17 cellular contexts compared by ENCODE assay signal in the genomic region with DNA sequence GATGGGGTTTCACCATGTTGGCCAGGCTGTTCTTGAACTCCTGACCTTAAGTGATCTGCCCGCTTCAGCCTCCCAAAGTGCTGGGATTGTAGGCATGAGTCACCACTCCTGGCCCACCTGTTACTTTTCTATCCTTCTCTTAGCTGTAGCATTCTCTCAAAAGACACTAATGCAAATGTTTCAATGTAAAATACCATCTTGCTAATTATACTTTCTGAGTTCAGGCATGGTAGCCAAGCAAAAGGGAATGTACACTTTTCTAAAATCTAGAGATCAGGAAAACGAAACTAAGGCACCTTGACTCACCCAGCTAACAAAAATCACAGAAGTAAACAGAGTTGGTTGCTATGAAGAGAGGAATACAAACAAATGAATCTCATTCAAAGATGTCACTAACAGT.
DNase-seq lines count a peak whose midpoint lies in the region; ATAC-seq, FAIRE-seq and TF ChIP-seq lines count a peak whose summit lies in the region.
"Had no signal": no experiment of that assay in that cellular context is flagged by ENCODE, and none has a peak within 500 bp of the region (broad histone marks: within the 10 kb centered on the region; RNA-seq: fewer than 3 reads in every experiment).

No MANE protein-coding gene starts in this region.

- ATAC-seq in GM18873 (IDR thresholded peaks at IDR 0.05; ENCODE audit: low FRiP score, unreplicated experiment), result no peak
- ATAC-seq: psoas muscle had no signal

- H3K4me3 ChIP-seq in epithelial cell of proximal tubule (ENCODE audit: low read depth, low read length) (no peak overlapping the region), small intestine (ENCODE audit: low read depth in 1 of 2, low read length in 2 of 2) (no peak overlapping the region)
- H3K4me3 ChIP-seq: psoas muscle had no signal

- no peaks in the 10 kb centered on the region for H3K9me3 ChIP-seq in small intestine (ENCODE audit: control insufficient read depth, low read depth)
- H3K9me3 ChIP-seq: psoas muscle had no signal

- DNase-seq in SIG-M5 treated with dmso at 0.1 percent for 504 hours (lab: John Stamatoyannopoulos, UW; ENCODE audit: unreplicated experiment) (peak; percentile 10), SIG-M5 (lab: John Stamatoyannopoulos, UW) (no peak), M059J (ENCODE audit: low read depth) (peak; percentile 76), epithelial cell of proximal tubule (ENCODE audit: low read depth) (peak; percentile 46), small intestine (peak; percentile 24), iPS-NIHi11 (ENCODE audit: low spot score) (no peak), globus pallidus (ENCODE audit: low spot score) (no peak)
- DNase-seq: activated CD4-positive, alpha-beta memory T cell treated with anti-CD3 and anti-CD28 coated beads, Interleukin-2, amount 10 ng/mL, durations not matched to agents 7 days and 5 days; DMS 273 treated with DMSO at 0.1 percent for 48 hours; H9; midbrain; NCI-H1417 treated with DMSO at 0.1 percent for 48 hours; psoas muscle had no signal

- 43 to 54% (median 46%) methylated on average over 2 of the region's 2 CpGs for WGBS in small intestine, 3 donors

- H3K4me1 ChIP-seq in small intestine (ENCODE audit: control insufficient read depth in 2 of 2, insufficient read depth in 1 of 2, low read depth in 1 of 2, low read length in 1 of 2), result peaks cover 0 to 4% of the 10 kb centered on the region in 2 donors

- no peak for TF ChIP-seq CTCF in epithelial cell of proximal tubule (conservative IDR thresholded peaks at IDR 0.05; ENCODE audit: low read depth, low read length)

- H3K27me3 ChIP-seq in small intestine (ENCODE audit: control insufficient read depth in 2 of 2, insufficient read depth in 2 of 2, low read length in 2 of 2), result no peaks in the 10 kb centered on the region
- H3K27me3 ChIP-seq: brain microvascular endothelial cell had no signal

- H3K27ac ChIP-seq in small intestine (ENCODE audit: low read depth in 1 of 2, low read length in 1 of 2), result no peak overlapping the region
- H3K27ac ChIP-seq: brain microvascular endothelial cell, psoas muscle had no signal

- no peaks in the 10 kb centered on the region for H3K36me3 ChIP-seq in small intestine (ENCODE audit: control insufficient read depth in 2 of 2, insufficient read depth in 2 of 2, low read length in 2 of 2)
- H3K36me3 ChIP-seq: brain microvascular endothelial cell had no signal

- FAIRE-seq in small intestine (lab: Jason Lieb, UNC), result no peak
- FAIRE-seq: A204.1, endothelial cell of umbilical vein had no signal

Comparison
In these comparisons a context has a peak if more than half of its experiments do, and no peak if none do; other contexts are left out.
1. DNase-seq: peak in SIG-M5 treated with dmso at 0.1 percent for 504 hours (single experiment), M059J (single experiment), epithelial cell of proximal tubule (single experiment) and small intestine (single experiment); none in SIG-M5 (single experiment), iPS-NIHi11 (single experiment) and globus pallidus (single experiment).